ENCODE assay signal across 24 cellular contexts in the genomic region with DNA sequence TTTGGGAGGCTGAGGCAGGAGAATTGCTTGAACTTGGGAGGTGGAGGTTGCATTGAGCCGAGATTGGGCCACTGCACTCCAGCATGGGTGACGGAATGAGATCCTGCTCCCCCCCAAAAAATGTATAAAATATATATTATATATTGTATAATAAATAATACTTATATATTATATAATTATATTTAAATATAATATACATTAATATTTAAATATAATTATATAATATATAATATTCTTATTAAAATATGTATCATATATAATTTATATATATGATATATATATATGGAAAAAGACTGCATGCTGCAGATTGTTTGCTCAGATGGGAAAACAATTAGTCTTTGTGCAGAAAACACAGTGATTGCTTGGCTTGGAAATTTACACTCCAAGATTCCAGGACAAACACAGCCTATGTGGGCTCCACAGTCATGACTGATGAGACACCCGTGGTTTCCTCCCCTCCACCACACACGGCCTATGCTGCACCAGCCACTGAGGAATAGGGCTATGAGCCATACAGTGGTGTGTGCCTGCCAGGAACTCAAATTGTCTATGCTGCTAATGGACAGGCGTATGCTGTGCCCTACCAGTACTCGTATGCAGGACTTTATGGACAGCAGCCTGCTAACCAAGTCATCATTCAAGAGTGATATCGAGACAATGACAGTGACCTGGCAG. TPM values are rescaled to one million over a fixed set of nuclear protein-coding genes. Genes with fewer than 3 reads are reported as not detected.
A peak's percentile ranks its signal among the peaks of the same experiment; 100 is the strongest.
DNase-seq lines count a peak whose midpoint lies in the region; ATAC-seq, FAIRE-seq and TF ChIP-seq lines count a peak whose summit lies in the region.
"Had no signal": no experiment of that assay in that cellular context is flagged by ENCODE, and none has a peak within 500 bp of the region (broad histone marks: within the 10 kb centered on the region; RNA-seq: fewer than 3 reads in every experiment).

No MANE protein-coding gene starts in this region.

- ATAC-seq in SK-N-SH treated with all-trans-retinoic acid at 6 μM for 48 hours, result peak; percentile 40; the same call in 2 of the 3 replicates
- ATAC-seq in Right ventricle myocardium superior (ENCODE audit: poor library complexity), result no peak
- no peak for ATAC-seq in GM18868 (IDR thresholded peaks at IDR 0.05; ENCODE audit: unreplicated experiment)
- ATAC-seq: activated CD4-positive, CD25-positive, alpha-beta regulatory T cell treated with anti-CD3 and anti-CD28 coated beads, Interleukin-2, amount 50 U/mL, for 24 hours; CD8-positive, alpha-beta T cell; left lobe of liver; mucosa of descending colon had no signal

- DNase-seq in GM12891 (ENCODE audit: insufficient read length, low spot score) (no peak), kidney glomerular epithelial cell (lab: John Stamatoyannopoulos, UW) (peak; percentile 44), KBM-7 (no peak), Right ventricle myocardium superior (no peak)
- DNase-seq in activated T-helper 1 cell treated with anti-CD3 and anti-CD28 coated beads, Interleukin-12 subunit alpha, Interleukin-12 subunit beta, Interleukin-2, Interleukin-4 antibody, amounts not matched to agents 30 ng/mL and 10 ng/mL and 1 ng/mL, durations not matched to agents 14 hours and 24 hours and 36 hours (ENCODE audit: low spot score), result no peak
- DNase-seq: activated CD8-positive, alpha-beta memory T cell treated with anti-CD3 and anti-CD28 coated beads, Interleukin-2, amount 50 U/mL, for 4 hours; activated naive CD4-positive, alpha-beta T cell; CD8-positive, alpha-beta T cell; DMS79 treated with DMSO at 0.1 percent for 48 hours; hypothalamus; mucosa of descending colon; NCI-H1048; NCI-H2081 treated with DMSO at 0.1 percent for 48 hours; NCI-H526; retina; SHP77 treated with DMSO at 0.1 percent for 48 hours; stimulated activated naive CD4-positive, alpha-beta T cell treated with Interleukin-2 at 50 U/mL for 16 hours had no signal

- H3K9me3 Mint-ChIP-seq in activated T-helper 1 cell treated with anti-CD3 and anti-CD28 coated beads, Interleukin-12 subunit alpha, Interleukin-12 subunit beta, Interleukin-2, Interleukin-4 antibody, amounts not matched to agents 30 ng/mL and 10 ng/mL and 1 ng/mL, durations not matched to agents 14 hours and 24 hours and 36 hours, result no peaks in the 10 kb centered on the region
- H3K9me3 Mint-ChIP-seq: CD8-positive, alpha-beta T cell; T-helper 2 cell treated with Interferon-gamma antibody and Interleukin-4, amounts not matched to agents 5 μg/mL and 100 μg/mL, for 36 hours; type B pancreatic cell had no signal

- H3K27ac Mint-ChIP-seq in activated T-helper 1 cell treated with anti-CD3 and anti-CD28 coated beads, Interleukin-12 subunit alpha, Interleukin-12 subunit beta, Interleukin-2, Interleukin-4 antibody, amounts not matched to agents 30 ng/mL and 10 ng/mL and 1 ng/mL, durations not matched to agents 14 hours and 24 hours and 36 hours, result no peak overlapping the region
- H3K27ac Mint-ChIP-seq: CD8-positive, alpha-beta T cell; T-helper 2 cell treated with Interferon-gamma antibody and Interleukin-4, amounts not matched to agents 5 μg/mL and 100 μg/mL, for 36 hours; type B pancreatic cell had no signal

- in situ Hi-C loops in KBM-7 (cut with MboI; ENCODE audit: low pct_unique_long_range_greater_than_20kb, low sequenced_read_pairs), result no loop called here

- peak; percentile 76 for FAIRE-seq in A204.1 (lab: Jason Lieb, UNC)
- peak; percentile 77 for FAIRE-seq in GM12891 (lab: Jason Lieb, UNC)

- peaks cover 6% of the 10 kb centered on the region for H3K27me3 Mint-ChIP-seq in activated T-helper 1 cell treated with anti-CD3 and anti-CD28 coated beads, Interleukin-12 subunit alpha, Interleukin-12 subunit beta, Interleukin-2, Interleukin-4 antibody, amounts not matched to agents 30 ng/mL and 10 ng/mL and 1 ng/mL, durations not matched to agents 14 hours and 24 hours and 36 hours (ENCODE audit: insufficient read depth)
- H3K27me3 Mint-ChIP-seq: type B pancreatic cell had no signal

- no peaks in the 10 kb centered on the region for H3K36me3 Mint-ChIP-seq in activated T-helper 1 cell treated with anti-CD3 and anti-CD28 coated beads, Interleukin-12 subunit alpha, Interleukin-12 subunit beta, Interleukin-2, Interleukin-4 antibody, amounts not matched to agents 30 ng/mL and 10 ng/mL and 1 ng/mL, durations not matched to agents 14 hours and 24 hours and 36 hours (ENCODE audit: low read depth)
- H3K36me3 Mint-ChIP-seq: CD8-positive, alpha-beta T cell; type B pancreatic cell had no signal

- no peak overlapping the region for H3K4me3 Mint-ChIP-seq in activated T-helper 1 cell treated with anti-CD3 and anti-CD28 coated beads, Interleukin-12 subunit alpha, Interleukin-12 subunit beta, Interleukin-2, Interleukin-4 antibody, amounts not matched to agents 30 ng/mL and 10 ng/mL and 1 ng/mL, durations not matched to agents 14 hours and 24 hours and 36 hours
- H3K4me3 Mint-ChIP-seq: CD8-positive, alpha-beta T cell; T-helper 2 cell treated with Interferon-gamma antibody and Interleukin-4, amounts not matched to agents 5 μg/mL and 100 μg/mL, for 36 hours; type B pancreatic cell had no signal

- intact Hi-C loops in activated T-helper 1 cell treated with anti-CD3 and anti-CD28 coated beads, Interleukin-12 subunit alpha, Interleukin-12 subunit beta, Interleukin-2, Interleukin-4 antibody, amounts not matched to agents 30 ng/mL and 10 ng/mL and 1 ng/mL, durations not matched to agents 14 hours and 24 hours and 36 hours (cut with micrococcal nuclease), result no loop called here
- intact Hi-C loops in Right ventricle myocardium superior (cut with DNase I), result no loop called here

- no peak for TF ChIP-seq POLR2A in GM12891 (IDR thresholded peaks at IDR 0.05; ENCODE audit: low read depth, low read length)

- peaks cover 28% of the 10 kb centered on the region for H3K4me1 Mint-ChIP-seq in activated T-helper 1 cell treated with anti-CD3 and anti-CD28 coated beads, Interleukin-12 subunit alpha, Interleukin-12 subunit beta, Interleukin-2, Interleukin-4 antibody, amounts not matched to agents 30 ng/mL and 10 ng/mL and 1 ng/mL, durations not matched to agents 14 hours and 24 hours and 36 hours (ENCODE audit: low read depth)

TF ChIP-seq in GM12891, 5 proteins besides CTCF, POLR2A, EP300 and RAD21:
- TF ChIP-seq PAX5 (IDR thresholded peaks at IDR 0.05; ENCODE audit: insufficient read depth, low read length, severe bottlenecking), result no peak
- TF ChIP-seq TAF1 (IDR thresholded peaks at IDR 0.05; ENCODE audit: low read depth, low read length), result no peak
- TF ChIP-seq POLR2AphosphoS5 (IDR thresholded peaks at IDR 0.05; ENCODE audit: low read depth, low read length), result no peak
- TF ChIP-seq SPI1 (IDR thresholded peaks at IDR 0.05; ENCODE audit: low read depth, low read length), result no peak
- TF ChIP-seq POU2F2 (IDR thresholded peaks at IDR 0.05; ENCODE audit: low read depth, low read length), result no peak

TF ChIP-seq in SK-N-SH treated with all-trans-retinoic acid at 6 μM for 48 hours, 23 proteins besides CTCF, POLR2A, EP300 and RAD21 (continues in another document):
- TF ChIP-seq ZNF70 (CRISPR knock-in tag; IDR thresholded peaks at IDR 0.05), result no peak
- TF ChIP-seq ZNF8 (CRISPR knock-in tag; IDR thresholded peaks at IDR 0.05), result no peak
- TF ChIP-seq CSDC2 (CRISPR knock-in tag; IDR thresholded peaks at IDR 0.05), result no peak
- TF ChIP-seq, protein P1, sequence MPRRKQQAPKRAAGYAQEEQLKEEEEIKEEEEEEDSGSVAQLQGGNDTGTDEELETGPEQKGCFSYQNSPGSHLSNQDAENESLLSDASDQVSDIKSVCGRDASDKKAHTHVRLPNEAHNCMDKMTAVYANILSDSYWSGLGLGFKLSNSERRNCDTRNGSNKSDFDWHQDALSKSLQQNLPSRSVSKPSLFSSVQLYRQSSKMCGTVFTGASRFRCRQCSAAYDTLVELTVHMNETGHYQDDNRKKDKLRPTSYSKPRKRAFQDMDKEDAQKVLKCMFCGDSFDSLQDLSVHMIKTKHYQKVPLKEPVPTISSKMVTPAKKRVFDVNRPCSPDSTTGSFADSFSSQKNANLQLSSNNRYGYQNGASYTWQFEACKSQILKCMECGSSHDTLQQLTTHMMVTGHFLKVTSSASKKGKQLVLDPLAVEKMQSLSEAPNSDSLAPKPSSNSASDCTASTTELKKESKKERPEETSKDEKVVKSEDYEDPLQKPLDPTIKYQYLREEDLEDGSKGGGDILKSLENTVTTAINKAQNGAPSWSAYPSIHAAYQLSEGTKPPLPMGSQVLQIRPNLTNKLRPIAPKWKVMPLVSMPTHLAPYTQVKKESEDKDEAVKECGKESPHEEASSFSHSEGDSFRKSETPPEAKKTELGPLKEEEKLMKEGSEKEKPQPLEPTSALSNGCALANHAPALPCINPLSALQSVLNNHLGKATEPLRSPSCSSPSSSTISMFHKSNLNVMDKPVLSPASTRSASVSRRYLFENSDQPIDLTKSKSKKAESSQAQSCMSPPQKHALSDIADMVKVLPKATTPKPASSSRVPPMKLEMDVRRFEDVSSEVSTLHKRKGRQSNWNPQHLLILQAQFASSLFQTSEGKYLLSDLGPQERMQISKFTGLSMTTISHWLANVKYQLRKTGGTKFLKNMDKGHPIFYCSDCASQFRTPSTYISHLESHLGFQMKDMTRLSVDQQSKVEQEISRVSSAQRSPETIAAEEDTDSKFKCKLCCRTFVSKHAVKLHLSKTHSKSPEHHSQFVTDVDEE (CRISPR knock-in tag; IDR thresholded peaks at IDR 0.05), result no peak
- no peak for TF ChIP-seq ISL1 (CRISPR knock-in tag; IDR thresholded peaks at IDR 0.05)
- TF ChIP-seq OSR1 (CRISPR knock-in tag; IDR thresholded peaks at IDR 0.05), result no peak
- TF ChIP-seq, protein P2, sequence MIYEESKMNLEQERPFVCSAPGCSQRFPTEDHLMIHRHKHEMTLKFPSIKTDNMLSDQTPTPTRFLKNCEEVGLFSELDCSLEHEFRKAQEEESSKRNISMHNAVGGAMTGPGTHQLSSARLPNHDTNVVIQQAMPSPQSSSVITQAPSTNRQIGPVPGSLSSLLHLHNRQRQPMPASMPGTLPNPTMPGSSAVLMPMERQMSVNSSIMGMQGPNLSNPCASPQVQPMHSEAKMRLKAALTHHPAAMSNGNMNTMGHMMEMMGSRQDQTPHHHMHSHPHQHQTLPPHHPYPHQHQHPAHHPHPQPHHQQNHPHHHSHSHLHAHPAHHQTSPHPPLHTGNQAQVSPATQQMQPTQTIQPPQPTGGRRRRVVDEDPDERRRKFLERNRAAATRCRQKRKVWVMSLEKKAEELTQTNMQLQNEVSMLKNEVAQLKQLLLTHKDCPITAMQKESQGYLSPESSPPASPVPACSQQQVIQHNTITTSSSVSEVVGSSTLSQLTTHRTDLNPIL (CRISPR knock-in tag; IDR thresholded peaks at IDR 0.05; ENCODE audit: low read depth), result no peak

RNA-seq across cellular contexts. Expression of a gene that starts 30.0 kb away (rescaled TPM):
- polyA plus RNA-seq in GM12891 (2012; ENCODE audit: low read depth, missing spikeins), result 62.3 TPM
- 57.2 and 59.5 TPM in 2 replicates for total RNA-seq in activated T-helper 1 cell treated with anti-CD3 and anti-CD28 coated beads, Interleukin-12 subunit alpha, Interleukin-12 subunit beta, Interleukin-2, Interleukin-4 antibody, amounts not matched to agents 30 ng/mL and 10 ng/mL and 1 ng/mL, durations not matched to agents 14 hours and 24 hours and 36 hours
- total RNA-seq in Right ventricle myocardium superior, result not detected

Comparison
In these comparisons a context has a peak if more than half of its experiments do, and no peak if none do; other contexts are left out.
1. RNA of a gene that starts 30.0 kb away (total RNA-seq): 57.2 to 59.5 TPM in activated T-helper 1 cell treated with anti-CD3 and anti-CD28 coated beads, Interleukin-12 subunit alpha, Interleukin-12 subunit beta, Interleukin-2, Interleukin-4 antibody, amounts not matched to agents 30 ng/mL and 10 ng/mL and 1 ng/mL, durations not matched to agents 14 hours and 24 hours and 36 hours; not detected in Right ventricle myocardium superior (single experiment); every median in the first group is over 10 times any median in the second.